In the genomic region with DNA sequence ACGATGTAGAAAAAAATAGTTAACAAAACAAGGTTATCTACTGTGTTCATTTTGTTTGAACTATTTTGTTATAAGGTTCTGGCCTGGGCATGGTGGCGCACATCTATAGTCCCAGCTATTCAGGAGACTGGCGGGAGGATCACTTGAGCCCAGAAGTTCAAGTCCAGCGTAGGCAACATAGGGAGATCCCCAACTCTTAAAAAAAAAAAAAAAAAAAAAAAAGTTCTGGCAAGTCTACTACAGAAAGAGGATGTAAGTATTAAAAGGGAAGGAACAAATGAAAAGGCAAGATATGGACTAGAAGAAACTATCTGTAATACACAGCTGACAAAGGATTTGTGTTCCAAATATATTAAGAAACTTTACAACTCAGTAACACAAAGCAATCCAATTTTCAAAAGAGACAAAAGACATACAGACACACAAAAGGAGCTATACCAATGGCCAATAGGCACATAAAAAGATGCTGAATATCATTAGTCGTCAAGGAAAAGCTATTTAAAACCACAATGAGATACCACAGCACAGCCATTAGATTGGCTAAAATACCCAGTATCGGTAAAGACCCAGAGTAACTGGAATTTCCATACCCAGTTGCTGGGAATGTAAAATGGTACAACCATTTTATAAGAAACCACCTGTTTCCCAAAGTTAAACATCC, we compare ENCODE assay signal across 15 cellular contexts. TPM values are rescaled to one million over a fixed set of nuclear protein-coding genes. Genes with fewer than 3 reads are reported as not detected.
A peak's percentile ranks its signal among the peaks of the same experiment; 100 is the strongest.
DNase-seq lines count a peak whose midpoint lies in the region; ATAC-seq and TF ChIP-seq lines count a peak whose summit lies in the region.
"Had no signal": no experiment of that assay in that cellular context is flagged by ENCODE, and none has a peak within 500 bp of the region (broad histone marks: within the 10 kb centered on the region; RNA-seq: fewer than 3 reads in every experiment).

No MANE protein-coding gene starts in this region.

- intact Hi-C loops in Right ventricle myocardium superior (cut with DNase I) = no loop called here

- DNase-seq in NOMO-1 treated with DMSO at 0.1 percent for 48 hours (lab: John Stamatoyannopoulos, UW; ENCODE audit: unreplicated experiment) (peak; percentile 61), NOMO-1 treated with dmso at 0.1 percent for 144 hours (lab: John Stamatoyannopoulos, UW; ENCODE audit: unreplicated experiment) (no peak), neural progenitor cell (ENCODE audit: low spot score) (no peak), putamen (ENCODE audit: low spot score) (no peak), Right ventricle myocardium superior (no peak)
- DNase-seq: 8988T; activated CD8-positive, alpha-beta memory T cell treated with anti-CD3 and anti-CD28 coated beads, Interleukin-2, amount 50 U/mL, for 48 hours; effector CD4-positive, alpha-beta T cell; NCI-H2029 treated with DMSO at 0.1 percent for 48 hours; T1000 had no signal

- peak; percentile 48 for ATAC-seq in HG02610 (IDR thresholded peaks at IDR 0.05; ENCODE audit: unreplicated experiment)
- ATAC-seq in HG03520 (IDR thresholded peaks at IDR 0.05; ENCODE audit: unreplicated experiment) = peak; percentile 41
- ATAC-seq in HG03571 (IDR thresholded peaks at IDR 0.05; ENCODE audit: unreplicated experiment) = no peak
- ATAC-seq in Right ventricle myocardium superior (ENCODE audit: poor library complexity) = no peak
- ATAC-seq: Panc1 had no signal

- no peak overlapping the region for H3K9ac ChIP-seq in neural progenitor cell

- no peaks in the 10 kb centered on the region for H3K36me3 Mint-ChIP-seq in neural progenitor cell

- peaks cover 97% of the 10 kb centered on the region for H3K79me2 ChIP-seq in neural progenitor cell (ENCODE audit: low read depth)

- H4K20me1 ChIP-seq in neural progenitor cell (ENCODE audit: low read depth) = peaks cover 19% of the 10 kb centered on the region

- H3K27me3 Mint-ChIP-seq in neural progenitor cell (ENCODE audit: insufficient read depth, low read depth) = no peaks in the 10 kb centered on the region

- H2AFZ ChIP-seq in neural progenitor cell (replicated peaks) = no peak overlapping the region

- H3K27ac ChIP-seq in neural progenitor cell = peak overlapping the region; percentile 43

- H3K4me1 ChIP-seq in neural progenitor cell = peaks cover 4% of the 10 kb centered on the region

- no peak overlapping the region for H3K4me2 ChIP-seq in neural progenitor cell

- H3K9me3 Mint-ChIP-seq in neural progenitor cell = peaks cover 9% of the 10 kb centered on the region

- TF ChIP-seq CTCF in neural progenitor cell (IDR thresholded peaks at IDR 0.05) = no peak

- H3K9me3 ChIP-seq in neural progenitor cell (ENCODE audit: low read depth) = no peaks in the 10 kb centered on the region
- H3K9me3 ChIP-seq: HAP-1 had no signal

- no peaks in the 10 kb centered on the region for H3K27me3 ChIP-seq in neural progenitor cell

- no peak overlapping the region for H3K4me3 Mint-ChIP-seq in neural progenitor cell

- no peaks in the 10 kb centered on the region for H3K4me1 Mint-ChIP-seq in neural progenitor cell

- no peak overlapping the region for H3K27ac Mint-ChIP-seq in neural progenitor cell

- peaks cover 8% of the 10 kb centered on the region for H3F3A ChIP-seq in neural progenitor cell (ENCODE audit: low read depth)

- no peak overlapping the region for H3K4me3 ChIP-seq in neural progenitor cell
- H3K4me3 ChIP-seq: HAP-1 had no signal

- no peaks in the 10 kb centered on the region for H3K36me3 ChIP-seq in neural progenitor cell
- H3K36me3 ChIP-seq: HAP-1 had no signal

RNA-seq across cellular contexts. Expression of gene RRAS2, which starts 27.4 kb away (rescaled TPM):
- 87.4 and 129 TPM in 2 replicates for total RNA-seq in neural progenitor cell (ENCODE audit: low replicate concordance)
- 26.5 TPM for total RNA-seq in Right ventricle myocardium superior

Comparison
In these comparisons a context has a peak if more than half of its experiments do, and no peak if none do; other contexts are left out.
1. ATAC-seq: peak in HG02610 (single experiment) and HG03520 (single experiment); none in HG03571 (single experiment) and Right ventricle myocardium superior (single experiment).